Comparison of ENCODE assay signal across 8 cellular contexts in genomic region chr20:48831702-48832422, GRCh38. TPM values are rescaled to one million over a fixed set of nuclear protein-coding genes. Genes with fewer than 3 reads are reported as not detected.
DNase-seq lines count a peak whose midpoint lies in the region; ATAC-seq and TF ChIP-seq lines count a peak whose summit lies in the region.

No MANE protein-coding gene starts in this region.

- ATAC-seq in CD8-positive, alpha-beta T cell, result no peak
- ATAC-seq in HG03469 (IDR thresholded peaks at IDR 0.05; ENCODE audit: unreplicated experiment), result no peak
- no peak for ATAC-seq in HG03378 (IDR thresholded peaks at IDR 0.05; ENCODE audit: unreplicated experiment)

- TF ChIP-seq POLR2A in erythroblast (IDR thresholded peaks at IDR 0.05; ENCODE audit: low read length) (no peak), ovary (IDR thresholded peaks at IDR 0.05) (no peak)

- WGBS in ovary, 3 donors, result 9 to 14% (median 10%) methylated on average over 7 of the region's 7 CpGs

- H3K4me1 ChIP-seq in CD8-positive, alpha-beta T cell (ENCODE audit: insufficient read depth, low read length), result peaks cover 4% of the 10 kb centered on the region
- H3K4me1 ChIP-seq in ovary (ENCODE audit: insufficient read depth), result no peaks in the 10 kb centered on the region

- peaks cover 2% of the 10 kb centered on the region for H3K36me3 Mint-ChIP-seq in CD8-positive, alpha-beta T cell

- H3K9me3 Mint-ChIP-seq in CD8-positive, alpha-beta T cell, result no peaks in the 10 kb centered on the region

- no peak for TF ChIP-seq CTCF in CD8-positive, alpha-beta T cell (IDR thresholded peaks at IDR 0.05)
- TF ChIP-seq CTCF in ovary (IDR thresholded peaks at IDR 0.05), result no peak

- intact Hi-C loops in CD8-positive, alpha-beta T cell (cut with DNase I, micrococcal nuclease), result loop anchor here in 1 of 2 experiments (2.0 kb wide), 1 partner anchor 19 kb away; no protein-coding TSS in a partner anchor
- intact Hi-C loops in ovary (cut with DNase I), result no loop called here

- peak overlapping the region; percentile 56 for H3K27ac Mint-ChIP-seq in CD8-positive, alpha-beta T cell

- H3K4me3 ChIP-seq in CD8-positive, alpha-beta T cell (ENCODE audit: low read depth, low read length), result no peak overlapping the region
- no peak overlapping the region for H3K4me3 ChIP-seq in ovary

- H3K9me3 ChIP-seq in CD8-positive, alpha-beta T cell (ENCODE audit: low read length), result no peaks in the 10 kb centered on the region
- no peaks in the 10 kb centered on the region for H3K9me3 ChIP-seq in ovary

- H3K27ac ChIP-seq in CD8-positive, alpha-beta T cell (ENCODE audit: low read depth, low read length), result no peak overlapping the region
- no peak overlapping the region for H3K27ac ChIP-seq in ovary

- no peak overlapping the region for H3K4me3 Mint-ChIP-seq in CD8-positive, alpha-beta T cell

- TF ChIP-seq EP300 in ovary (IDR thresholded peaks at IDR 0.05), result no peak

- POLR2A ChIA-PET in CD8-positive, alpha-beta T cell (lab: Charles Lee), result interaction anchor here (1.1 kb wide), 1 partner anchor 33 kb away, joined by 3 read pairs; no protein-coding TSS in a partner anchor

- no peaks in the 10 kb centered on the region for H3K36me3 ChIP-seq in CD8-positive, alpha-beta T cell (ENCODE audit: insufficient read depth, low read length)
- no peaks in the 10 kb centered on the region for H3K36me3 ChIP-seq in ovary

- CTCF ChIA-PET in CD8-positive, alpha-beta T cell (lab: Charles Lee), result interaction anchor here (0.5 to 1.2 kb wide), 4 partner anchors 9 to 937 kb away, joined by 3 to 5 read pairs (median 3); no protein-coding TSS in a partner anchor

- H3K27me3 Mint-ChIP-seq in CD8-positive, alpha-beta T cell (ENCODE audit: low read depth), result no peaks in the 10 kb centered on the region

- DNase-seq in CD8-positive, alpha-beta T cell, result no peak
- DNase-seq in NCI-H82 (lab: John Stamatoyannopoulos, UW), result peak; percentile 54
- DNase-seq in erythroblast (lab: John Stamatoyannopoulos, UW), result peak; percentile 41 to 58
- peak in 3 of 5 donors; percentile 18 to 36 (median 31) for DNase-seq in ovary
- no peak for DNase-seq in activated CD4-positive, alpha-beta T cell treated with anti-CD3 and anti-CD28 coated beads, Interleukin-2, amount 50 U/mL, for 4 hours
- no peak for DNase-seq in NAMALWA (ENCODE audit: low spot score)

- H3K27me3 ChIP-seq in CD8-positive, alpha-beta T cell (ENCODE audit: insufficient read depth, low read length), result no peaks in the 10 kb centered on the region
- no peaks in the 10 kb centered on the region for H3K27me3 ChIP-seq in ovary

- H3K4me1 Mint-ChIP-seq in CD8-positive, alpha-beta T cell (ENCODE audit: low read depth), result peaks cover 7% of the 10 kb centered on the region

RNA-seq across cellular contexts. Expression of gene PREX1, which starts 4.1 kb away (rescaled TPM):
- 100 to 1,000 TPM; 111 to 117 TPM for total RNA-seq in CD8-positive, alpha-beta T cell
- total RNA-seq in ovary, result 10 to 100 TPM in 2 of 7 donors, 1 to 10 TPM in 5; 3.8 to 13.6 (median 5.4) TPM
- 1 to 10 TPM; 6.7 to 8.8 TPM for polyA plus RNA-seq in ovary

Comparison
In these comparisons a context has a peak if more than half of its experiments do, and no peak if none do; other contexts are left out.
1. DNase-seq: peak in NCI-H82 (single experiment), erythroblast (2 of 2) and ovary (3 of 5); none in CD8-positive, alpha-beta T cell (0 of 7), activated CD4-positive, alpha-beta T cell treated with anti-CD3 and anti-CD28 coated beads, Interleukin-2, amount 50 U/mL, for 4 hours (0 of 2) and NAMALWA (single experiment).
2. RNA of gene PREX1, which starts 4.1 kb away (total RNA-seq): 111 to 117 TPM in CD8-positive, alpha-beta T cell; 3.8 to 13.6 TPM in ovary; every median in the first group is over 4 times any median in the second.